8 cellular contexts compared by ENCODE assay signal in the genomic region with DNA sequence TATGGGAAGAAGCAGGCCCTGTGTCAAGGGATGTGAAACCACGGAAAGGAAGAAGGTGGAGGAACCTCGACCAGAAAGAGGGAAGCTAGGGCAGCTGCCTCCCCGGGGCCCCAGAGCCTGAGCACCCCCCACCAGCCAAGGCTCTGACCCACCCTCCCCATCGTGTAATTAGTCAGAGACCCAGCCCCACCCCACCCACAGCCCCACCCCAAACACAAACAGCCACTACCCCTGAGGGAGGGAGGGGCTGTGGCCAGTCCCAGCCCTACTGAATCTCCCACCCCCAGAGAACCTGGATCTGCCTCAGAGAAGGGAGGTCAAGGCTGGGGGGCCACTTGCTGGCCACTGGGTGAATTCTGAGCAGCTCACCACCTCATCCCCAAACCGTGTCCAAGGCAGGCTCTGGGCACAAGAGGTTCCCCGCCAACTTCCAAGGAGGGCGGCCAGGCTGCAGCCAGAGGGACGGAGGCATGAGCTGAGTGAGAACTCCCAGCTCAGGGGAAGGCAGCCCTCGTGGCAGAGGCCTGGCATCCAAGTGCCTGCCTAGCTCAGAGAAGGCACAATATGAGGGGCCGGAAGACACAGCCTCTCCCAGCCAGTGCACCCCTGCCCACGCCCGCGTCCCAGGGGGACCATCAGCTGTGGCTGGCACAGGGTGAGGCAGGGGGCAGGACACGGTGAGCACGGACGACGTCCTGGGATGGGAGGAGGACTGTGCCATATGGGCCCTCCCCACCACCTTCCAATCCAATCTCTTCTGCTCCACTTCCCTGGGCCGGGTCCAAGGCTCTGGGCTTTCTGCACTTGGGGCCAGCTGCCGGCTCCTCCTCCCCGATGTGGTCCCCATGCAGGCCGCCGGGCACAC. TPM values are rescaled to one million over a fixed set of nuclear protein-coding genes. Genes with fewer than 3 reads are reported as not detected.
DNase-seq lines count a peak whose midpoint lies in the region; ATAC-seq, FAIRE-seq and TF ChIP-seq lines count a peak whose summit lies in the region.

No MANE protein-coding gene starts in this region.

- H3K4me3 ChIP-seq in GM23338 (no peak overlapping the region), small intestine (ENCODE audit: low read depth in 1 of 2, low read length in 2 of 2) (peak overlapping the region in 1 of 2 donors; percentile 6)

- no peaks in the 10 kb centered on the region for H3K36me3 ChIP-seq in GM23338 (ENCODE audit: insufficient read depth)
- H3K36me3 ChIP-seq in small intestine (ENCODE audit: control insufficient read depth in 2 of 2, insufficient read depth in 2 of 2, low read length in 2 of 2) = no peaks in the 10 kb centered on the region

- no peak for DNase-seq in GM23338 (ENCODE audit: low spot score)
- DNase-seq in T-helper 17 cell = no peak
- DNase-seq in head of caudate nucleus = peak in 30 of 42 donors; percentile 31 to 78 (median 52)
- DNase-seq in small intestine = peak; percentile 58
- no peak for DNase-seq in HuH-7 (ENCODE audit: low spot score)
- DNase-seq in NCI-H748 treated with DMSO at 0.1 percent for 48 hours (lab: John Stamatoyannopoulos, UW) = no peak
- DNase-seq in stimulated activated naive CD8-positive, alpha-beta T cell treated with anti-CD3 and anti-CD28 coated beads, Interleukin-15, Interleukin-2, amounts not matched to agents 100 U/mL and 50 U/mL, for 24 hours = no peak

- ATAC-seq in GM23338 = no peak
- peak; percentile 22 for ATAC-seq in T-helper 17 cell
- ATAC-seq in stimulated activated naive CD8-positive, alpha-beta T cell treated with anti-CD3 and anti-CD28 coated beads, Interleukin-15, Interleukin-2, amounts not matched to agents 100 U/mL and 50 U/mL, for 24 hours = no peak
- ATAC-seq in GM18873 (IDR thresholded peaks at IDR 0.05; ENCODE audit: low FRiP score, unreplicated experiment) = no peak

- peaks cover 11% of the 10 kb centered on the region for H3K27me3 ChIP-seq in GM23338 (ENCODE audit: insufficient read depth)
- no peaks in the 10 kb centered on the region for H3K27me3 ChIP-seq in small intestine (ENCODE audit: control insufficient read depth in 2 of 2, insufficient read depth in 2 of 2, low read length in 2 of 2)

- no peak for FAIRE-seq in small intestine (lab: Jason Lieb, UNC)

- peaks cover 19% of the 10 kb centered on the region; the same call in 1 of the 2 replicates for H3K4me1 ChIP-seq in GM23338 (ENCODE audit: insufficient read depth)
- H3K4me1 ChIP-seq in small intestine (ENCODE audit: control insufficient read depth in 2 of 2, insufficient read depth in 1 of 2, low read depth in 1 of 2, low read length in 1 of 2) = peaks cover 2 to 41% of the 10 kb centered on the region in 2 donors

- no peaks in the 10 kb centered on the region for H3K9me2 ChIP-seq in GM23338 (ENCODE audit: insufficient read depth)

- H3K4me2 ChIP-seq in GM23338 = no peak overlapping the region

- H3K27ac Mint-ChIP-seq in GM23338 = 0 out of 2 replicates have a peak overlapping the region, but pooled peaks have one; percentile 62
- no peak overlapping the region for H3K27ac Mint-ChIP-seq in T-helper 17 cell

- H3K27me3 Mint-ChIP-seq in GM23338 (ENCODE audit: insufficient read depth, low read depth, poor library complexity) = peaks cover 26% of the 10 kb centered on the region
- peaks cover 12% of the 10 kb centered on the region for H3K27me3 Mint-ChIP-seq in T-helper 17 cell

- H3K36me3 Mint-ChIP-seq in GM23338 (ENCODE audit: low read depth) (no peaks in the 10 kb centered on the region), T-helper 17 cell (ENCODE audit: low read depth) (no peaks in the 10 kb centered on the region)

- H3K9me3 ChIP-seq in T-helper 17 cell (ENCODE audit: control insufficient read depth, low read length, poor library complexity, severe bottlenecking) (no peaks in the 10 kb centered on the region), small intestine (ENCODE audit: control insufficient read depth, low read depth) (no peaks in the 10 kb centered on the region)

- H4K20me1 ChIP-seq in GM23338 (replicated peaks; ENCODE audit: insufficient read depth) = peaks cover 5% of the 10 kb centered on the region

- H3F3A ChIP-seq in GM23338 (replicated peaks; ENCODE audit: low read depth) = 0 out of 2 replicates have a peak, but pooled peaks cover 6% of the 10 kb centered on the region

- no peak overlapping the region for H3K27ac ChIP-seq in GM23338 (ENCODE audit: low read depth)
- H3K27ac ChIP-seq in small intestine (ENCODE audit: low read depth in 1 of 2, low read length in 1 of 2) = peak overlapping the region; percentile 74 to 93

- H3K4me3 Mint-ChIP-seq in GM23338 (no peak overlapping the region), T-helper 17 cell (no peak overlapping the region)

- H3K79me2 ChIP-seq in GM23338 (replicated peaks; ENCODE audit: insufficient read depth) = no peaks in the 10 kb centered on the region

- peaks cover 20% of the 10 kb centered on the region for H3K4me1 Mint-ChIP-seq in GM23338
- peaks cover 8% of the 10 kb centered on the region for H3K4me1 Mint-ChIP-seq in T-helper 17 cell

- no peaks in the 10 kb centered on the region for H3K9me3 Mint-ChIP-seq in GM23338

- TF ChIP-seq CTCF in GM23338 (conservative IDR thresholded peaks at IDR 0.05; ENCODE audit: low read depth in 2 of 2) = no peak

- no peak overlapping the region for H2AFZ ChIP-seq in GM23338

- intact Hi-C loops in head of caudate nucleus (cut with DNase I) = no loop called here

- WGBS in small intestine, 3 donors = 33 to 43% (median 35%) methylated on average over 20 to 22 of the region's 22 CpGs

RNA-seq across cellular contexts. Expression of gene PLXNB2, which starts 2.7 kb away (rescaled TPM):
- 66.3 and 70.4 TPM in 2 replicates for total RNA-seq in GM23338 (2014; rRNA removed; shearing (Covaris generic))
- polyA plus RNA-seq in GM23338 (2016; fragmentation: Nextera tagmentation; extraction: Ambion mirVana) = 29.1 and 33.0 TPM in 2 replicates
- 1 to 10 TPM; 3.0 to 7.6 TPM for total RNA-seq in T-helper 17 cell
- 100 to 1,000 TPM in 2 of 3 donors, 10 to 100 TPM in 1; 80.2 to 179 (median 110) TPM for polyA plus RNA-seq in small intestine

RNA-seq across cellular contexts. Expression of gene DENND6B, which starts 22.1 kb away (rescaled TPM):
- total RNA-seq in GM23338 (2014; rRNA removed; shearing (Covaris generic)) = 1.3 TPM in 2 replicates
- polyA plus RNA-seq in GM23338 (2016; fragmentation: Nextera tagmentation; extraction: Ambion mirVana) = 0.12 and 0.71 TPM in 2 replicates
- 1 to 10 TPM; 1.8 to 2.2 TPM for total RNA-seq in T-helper 17 cell
- 1 to 10 TPM; 1.9 to 2.7 (median 2.2) TPM for polyA plus RNA-seq in small intestine

RNA-seq across cellular contexts. Expression of gene MAPK11, which starts 34.6 kb away (rescaled TPM):
- 1.6 and 1.9 TPM in 2 replicates for total RNA-seq in GM23338 (2014; rRNA removed; shearing (Covaris generic))
- polyA plus RNA-seq in GM23338 (2016; fragmentation: Nextera tagmentation; extraction: Ambion mirVana) (0.34 and 0.78 TPM in 2 replicates), small intestine (1 to 10 TPM in 2 of 3 donors, not detected in 1; 2.4 to 7.9 TPM)
- 10 to 100 TPM; 13.2 to 14.4 TPM for total RNA-seq in T-helper 17 cell

RNA-seq across cellular contexts. Expression of gene PPP6R2, which starts 38.4 kb away (rescaled TPM):
- 37.5 and 45.8 TPM in 2 replicates for total RNA-seq in GM23338 (2014; rRNA removed; shearing (Covaris generic))
- polyA plus RNA-seq in GM23338 (2016; fragmentation: Nextera tagmentation; extraction: Ambion mirVana) (11.9 and 13.4 TPM in 2 replicates), small intestine (10 to 100 TPM; 28.6 to 41.2 (median 38.2) TPM)
- 10 to 100 TPM; 62.1 to 63.7 TPM for total RNA-seq in T-helper 17 cell

RNA-seq across cellular contexts. Expression of gene MAPK12, which starts 43.3 kb away (rescaled TPM):
- 20.4 and 26.1 TPM in 2 replicates for total RNA-seq in GM23338 (2014; rRNA removed; shearing (Covaris generic))
- polyA plus RNA-seq in GM23338 (2016; fragmentation: Nextera tagmentation; extraction: Ambion mirVana) = 10.4 and 15.8 TPM in 2 replicates
- 1 to 10 TPM; 1.7 to 1.9 TPM for total RNA-seq in T-helper 17 cell
- polyA plus RNA-seq in small intestine = 1 to 10 TPM in 2 of 3 donors, under 1 TPM in 1; 0.45 to 7.1 (median 3.5) TPM

Comparison
In these comparisons a context has a peak if more than half of its experiments do, and no peak if none do; other contexts are left out.
1. DNase-seq: peak in head of caudate nucleus (30 of 42) and small intestine (single experiment); none in GM23338 (single experiment), T-helper 17 cell (0 of 3), HuH-7 (single experiment), NCI-H748 treated with DMSO at 0.1 percent for 48 hours (single experiment) and stimulated activated naive CD8-positive, alpha-beta T cell treated with anti-CD3 and anti-CD28 coated beads, Interleukin-15, Interleukin-2, amounts not matched to agents 100 U/mL and 50 U/mL, for 24 hours (single experiment).